Comparison of ENCODE assay signal across 9 cellular contexts in the genomic region with DNA sequence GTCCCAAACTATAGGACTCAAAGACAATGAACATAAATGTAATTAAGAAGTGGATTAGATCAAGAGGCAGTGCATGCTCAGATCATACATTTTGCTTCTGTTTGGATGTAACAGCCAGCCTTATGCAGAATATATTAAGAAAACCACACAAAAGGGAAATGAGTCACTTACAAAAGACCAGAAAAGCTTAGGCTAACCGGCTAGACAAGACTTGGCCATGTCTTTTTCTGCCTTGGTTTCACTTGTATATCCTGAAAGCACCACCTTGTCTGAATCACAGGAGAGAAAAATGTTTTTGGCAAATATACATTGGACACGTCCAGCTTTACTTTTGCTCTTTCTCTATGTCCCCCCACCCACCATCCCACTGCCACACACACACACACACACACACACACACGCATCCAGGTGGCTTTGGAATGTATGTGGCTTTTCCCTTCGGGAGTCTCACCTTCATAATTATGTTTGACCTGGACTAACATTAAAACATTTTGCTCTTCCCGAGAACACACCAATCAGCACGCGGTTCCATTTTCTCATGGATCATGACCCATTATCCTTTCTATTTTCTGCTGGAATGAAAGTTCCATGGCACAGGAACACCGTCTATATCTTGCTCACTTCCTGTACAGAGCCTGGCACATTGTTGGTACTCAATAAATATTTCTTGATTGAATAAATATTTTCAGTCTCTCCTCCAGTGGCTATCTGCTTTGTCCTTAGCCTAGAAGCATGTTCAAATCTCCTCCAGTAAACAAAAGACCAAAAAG.
DNase-seq lines count a peak whose midpoint lies in the region; ATAC-seq and TF ChIP-seq lines count a peak whose summit lies in the region.
"Had no signal": no experiment of that assay in that cellular context is flagged by ENCODE, and none has a peak within 500 bp of the region (broad histone marks: within the 10 kb centered on the region; RNA-seq: fewer than 3 reads in every experiment).

No MANE protein-coding gene starts in this region.

- ATAC-seq in stimulated activated naive CD8-positive, alpha-beta T cell treated with anti-CD3 and anti-CD28 coated beads, Interleukin-15, Interleukin-2, amounts not matched to agents 100 U/mL and 50 U/mL, for 24 hours, result peak; percentile 92
- ATAC-seq: Panc1 had no signal

- no peaks in the 10 kb centered on the region for H3K36me3 Mint-ChIP-seq in activated T-cell treated with anti-CD3 and anti-CD28 coated beads, Interleukin-2, amount 50 U/mL, for 24 hours (ENCODE audit: low read depth)
- no peaks in the 10 kb centered on the region for H3K36me3 Mint-ChIP-seq in nephron progenitor cell (ENCODE audit: low read depth)

- DNase-seq in activated T-cell treated with anti-CD3 and anti-CD28 coated beads, Interleukin-2, amount 50 U/mL, for 24 hours, result no peak
- no peak for DNase-seq in activated T-cell treated with anti-CD3 and anti-CD28 coated beads, Interleukin-2, amount 50 U/mL, for 48 hours
- DNase-seq in HT1080 (ENCODE audit: low read depth), result peak; percentile 82
- DNase-seq in astrocyte of the spinal cord (ENCODE audit: low read depth, low spot score), result peak; percentile 78
- DNase-seq in stimulated activated naive CD8-positive, alpha-beta T cell treated with anti-CD3 and anti-CD28 coated beads, Interleukin-15, Interleukin-2, amounts not matched to agents 100 U/mL and 50 U/mL, for 24 hours, result no peak
- no peak for DNase-seq in nephron progenitor cell
- no peak for DNase-seq in NCI-H446 treated with DMSO at 0.1 percent for 48 hours (lab: John Stamatoyannopoulos, UW)
- no peak for DNase-seq in putamen (ENCODE audit: low spot score)

- in situ Hi-C loops in astrocyte of the spinal cord (cut with HindIII; ENCODE audit: low sequenced_read_pairs), result no loop called here

- H3K27ac Mint-ChIP-seq in activated T-cell treated with anti-CD3 and anti-CD28 coated beads, Interleukin-2, amount 50 U/mL, for 24 hours, result peak overlapping the region; percentile 69
- no peak overlapping the region for H3K27ac Mint-ChIP-seq in nephron progenitor cell

- peak overlapping the region; percentile 3 for H3K4me3 Mint-ChIP-seq in activated T-cell treated with anti-CD3 and anti-CD28 coated beads, Interleukin-2, amount 50 U/mL, for 24 hours
- no peak overlapping the region for H3K4me3 Mint-ChIP-seq in nephron progenitor cell

- H3K4me3 ChIP-seq in astrocyte of the spinal cord (ENCODE audit: low read depth, low read length), result no peak overlapping the region

- TF ChIP-seq CTCF in astrocyte of the spinal cord (IDR thresholded peaks at IDR 0.05; ENCODE audit: low read depth, low read length), result no peak
- TF ChIP-seq CTCF in nephron progenitor cell (IDR thresholded peaks at IDR 0.05), result no peak

- H3K9me3 Mint-ChIP-seq in activated T-cell treated with anti-CD3 and anti-CD28 coated beads, Interleukin-2, amount 50 U/mL, for 24 hours, result no peaks in the 10 kb centered on the region
- no peaks in the 10 kb centered on the region for H3K9me3 Mint-ChIP-seq in nephron progenitor cell

- peaks cover 41% of the 10 kb centered on the region for H3K4me1 Mint-ChIP-seq in activated T-cell treated with anti-CD3 and anti-CD28 coated beads, Interleukin-2, amount 50 U/mL, for 24 hours (ENCODE audit: low read depth)
- peaks cover 12% of the 10 kb centered on the region for H3K4me1 Mint-ChIP-seq in nephron progenitor cell

- no peaks in the 10 kb centered on the region for H3K27me3 Mint-ChIP-seq in activated T-cell treated with anti-CD3 and anti-CD28 coated beads, Interleukin-2, amount 50 U/mL, for 24 hours
- peaks cover 3% of the 10 kb centered on the region for H3K27me3 Mint-ChIP-seq in nephron progenitor cell (ENCODE audit: low read depth, poor library complexity)

Comparison
In these comparisons a context has a peak if more than half of its experiments do, and no peak if none do; other contexts are left out.
1. DNase-seq: peak in HT1080 (single experiment) and astrocyte of the spinal cord (single experiment); none in activated T-cell treated with anti-CD3 and anti-CD28 coated beads, Interleukin-2, amount 50 U/mL, for 24 hours (single experiment), activated T-cell treated with anti-CD3 and anti-CD28 coated beads, Interleukin-2, amount 50 U/mL, for 48 hours (0 of 2), stimulated activated naive CD8-positive, alpha-beta T cell treated with anti-CD3 and anti-CD28 coated beads, Interleukin-15, Interleukin-2, amounts not matched to agents 100 U/mL and 50 U/mL, for 24 hours (single experiment), nephron progenitor cell (single experiment), NCI-H446 treated with DMSO at 0.1 percent for 48 hours (single experiment) and putamen (single experiment).